11 cellular contexts compared by ENCODE assay signal in the genomic region with DNA sequence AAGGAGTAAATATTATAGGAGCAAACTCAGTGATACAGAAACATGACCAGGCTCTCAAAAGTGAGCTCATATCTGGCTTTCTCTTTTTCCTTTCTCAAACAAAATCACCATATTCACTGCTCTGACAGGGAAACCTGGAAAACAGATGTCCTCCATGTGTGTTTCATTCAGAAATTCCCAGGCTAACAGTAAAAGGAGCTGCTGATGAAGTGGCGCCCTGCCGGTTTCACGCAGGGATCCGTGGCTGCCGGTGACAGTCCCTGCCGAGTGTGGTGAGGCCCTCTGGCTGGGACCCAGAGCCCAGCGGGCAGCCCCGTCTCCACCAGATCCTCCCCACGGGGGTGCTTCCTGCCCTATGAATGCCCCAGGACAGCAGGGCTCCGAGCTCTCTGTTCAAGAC.
A peak's percentile ranks its signal among the peaks of the same experiment; 100 is the strongest.
DNase-seq lines count a peak whose midpoint lies in the region; ATAC-seq and TF ChIP-seq lines count a peak whose summit lies in the region.
"Had no signal": no experiment of that assay in that cellular context is flagged by ENCODE, and none has a peak within 500 bp of the region (broad histone marks: within the 10 kb centered on the region; RNA-seq: fewer than 3 reads in every experiment).

No MANE protein-coding gene starts in this region.

- H3K27ac ChIP-seq in endodermal cell (ENCODE audit: low read depth, low read length) = peak overlapping the region; percentile 36
- H3K27ac ChIP-seq: vagina had no signal

- DNase-seq in GM03348 (ENCODE audit: low spot score) (peak; percentile 70), NCI-H2107 treated with DMSO at 0.1 percent for 48 hours (lab: John Stamatoyannopoulos, UW; ENCODE audit: unreplicated experiment) (peak; percentile 78), endodermal cell (peak; percentile 87), pons (ENCODE audit: low spot score) (peak; percentile 77), NK-92 (lab: John Stamatoyannopoulos, UW; ENCODE audit: unreplicated experiment) (no peak), NCI-H1105 (lab: John Stamatoyannopoulos, UW) (no peak), SIG-M5 (lab: John Stamatoyannopoulos, UW) (no peak)
- DNase-seq: activated CD4-positive, alpha-beta T cell treated with anti-CD3 and anti-CD28 coated beads for 4 hours had no signal

- no peaks in the 10 kb centered on the region for H3K27me3 Mint-ChIP-seq in endodermal cell (ENCODE audit: insufficient read depth)

- 20 to 28% methylated on average over 6 to 10 of the region's 10 CpGs for WGBS in endodermal cell (ENCODE audit: insufficient coverage in 1 of 2, insufficient read length in 1 of 2), 2 experiments

- no peak for ATAC-seq in esophagus mucosa

- H3K4me1 ChIP-seq in endodermal cell (ENCODE audit: control insufficient read depth, insufficient read depth, low read length) = no peaks in the 10 kb centered on the region
- H3K4me1 ChIP-seq: vagina had no signal

- H3K36me3 Mint-ChIP-seq in endodermal cell (ENCODE audit: low read depth) = no peaks in the 10 kb centered on the region

- no peaks in the 10 kb centered on the region for H3K9me3 ChIP-seq in endodermal cell (ENCODE audit: control insufficient read depth, low read length)
- H3K9me3 ChIP-seq: gastroesophageal sphincter, vagina had no signal

- H3K4me3 ChIP-seq in endodermal cell (ENCODE audit: low read length) = no peak overlapping the region
- H3K4me3 ChIP-seq: gastroesophageal sphincter, vagina had no signal

- no peaks in the 10 kb centered on the region for H3K36me3 ChIP-seq in endodermal cell (ENCODE audit: control insufficient read depth, insufficient read depth, low read length)
- H3K36me3 ChIP-seq: gastroesophageal sphincter, vagina had no signal

- peaks cover 5% of the 10 kb centered on the region for H3K4me1 Mint-ChIP-seq in endodermal cell

- no peak for TF ChIP-seq CTCF in endodermal cell (conservative IDR thresholded peaks at IDR 0.05)

- no peak overlapping the region for H3K4me3 Mint-ChIP-seq in endodermal cell

- no peaks in the 10 kb centered on the region for H3K9me3 Mint-ChIP-seq in endodermal cell

- no peak overlapping the region for H3K9ac ChIP-seq in endodermal cell (ENCODE audit: extremely low read depth, low read length, poor library complexity, severe bottlenecking)

- peak overlapping the region; percentile 33 for H3K27ac Mint-ChIP-seq in endodermal cell

- no peaks in the 10 kb centered on the region for H3K27me3 ChIP-seq in endodermal cell (ENCODE audit: control insufficient read depth, insufficient read depth, low read length, poor library complexity, severe bottlenecking)
- H3K27me3 ChIP-seq: gastroesophageal sphincter, vagina had no signal

Comparison
In these comparisons a context has a peak if more than half of its experiments do, and no peak if none do; other contexts are left out.
1. DNase-seq: peak in GM03348 (single experiment), NCI-H2107 treated with DMSO at 0.1 percent for 48 hours (single experiment), endodermal cell (single experiment) and pons (single experiment); none in NK-92 (single experiment), NCI-H1105 (single experiment) and SIG-M5 (single experiment).